Comparison of ENCODE assay signal across 18 cellular contexts in genomic region chr4:176898791-176899190, GRCh38.
DNase-seq lines count a peak whose midpoint lies in the region; ATAC-seq and TF ChIP-seq lines count a peak whose summit lies in the region.
"Had no signal": no experiment of that assay in that cellular context is flagged by ENCODE, and none has a peak within 500 bp of the region (broad histone marks: within the 10 kb centered on the region; RNA-seq: fewer than 3 reads in every experiment).

No MANE protein-coding gene starts in this region.

- H3K27ac ChIP-seq in mammary epithelial cell (ENCODE audit: insufficient read depth, low read depth, low read length) (no peak overlapping the region), RWPE2 (ENCODE audit: poor library complexity, severe bottlenecking) (peak overlapping the region; percentile 99), epithelial cell of prostate (peak overlapping the region; percentile 19), vagina (no peak overlapping the region)
- H3K27ac ChIP-seq: 22Rv1, BLaER1, C4-2B had no signal

- ATAC-seq in RWPE2 (ENCODE audit: low read depth) (no peak), GM18511 (IDR thresholded peaks at IDR 0.05; ENCODE audit: unreplicated experiment) (no peak)
- ATAC-seq: CD8-positive, alpha-beta T cell; GM23338 had no signal

- WGBS in mammary epithelial cell (ENCODE audit: low coverage, missing lambda C conversion rate): 100% methylated on average over 2 of the region's 2 CpGs

- CTCF ChIA-PET in mammary epithelial cell (lab: Charles Lee; ENCODE audit: low non-redundant PET) (no interaction called here), MCF 10A (lab: Yijun Ruan, JAX) (interaction anchor here (0.6 kb wide), 1 partner anchor 249 kb away, joined by 5 read pairs; no protein-coding TSS in a partner anchor)

- no peak overlapping the region for H3K4me2 ChIP-seq in mammary epithelial cell (ENCODE audit: insufficient read depth, low read depth, low read length)
- H3K4me2 ChIP-seq: BLaER1, GM23338 had no signal

- H3K4me1 Mint-ChIP-seq in MCF 10A (ENCODE audit: insufficient read depth, unreplicated experiment) (peaks cover 5% of the 10 kb centered on the region), mesothelial cell of epicardium (peaks cover 3% of the 10 kb centered on the region)
- H3K4me1 Mint-ChIP-seq: B cell; CD4-positive, CD25-positive, alpha-beta regulatory T cell; GM23338; H9 had no signal

- no peaks in the 10 kb centered on the region for H3K27me3 ChIP-seq in mammary epithelial cell (ENCODE audit: insufficient read depth, low read length)
- no peaks in the 10 kb centered on the region for H3K27me3 ChIP-seq in RWPE2 (ENCODE audit: insufficient read depth, poor library complexity, severe bottlenecking)
- H3K27me3 ChIP-seq in vagina: no peaks in the 10 kb centered on the region
- H3K27me3 ChIP-seq: BLaER1 had no signal

- H3K4me3 Mint-ChIP-seq in MCF 10A (ENCODE audit: unreplicated experiment) (no peak overlapping the region), mesothelial cell of epicardium (no peak overlapping the region)
- H3K4me3 Mint-ChIP-seq: B cell; CD4-positive, CD25-positive, alpha-beta regulatory T cell; CD8-positive, alpha-beta T cell; GM23338; H9 had no signal

- BruUV-seq in mammary epithelial cell (replicated peaks; lab: Mats Ljungman, UMichigan) (no TSS peak), MCF 10A (replicated peaks; lab: Mats Ljungman, UMichigan) (no TSS peak)

- H3K9me3 Mint-ChIP-seq in MCF 10A (ENCODE audit: unreplicated experiment) (peaks cover 7% of the 10 kb centered on the region), mesothelial cell of epicardium (no peaks in the 10 kb centered on the region)
- H3K9me3 Mint-ChIP-seq: CD8-positive, alpha-beta T cell; GM23338; H9 had no signal

- intact Hi-C loops in mammary epithelial cell (cut with micrococcal nuclease): no loop called here
- intact Hi-C loops in MCF 10A (cut with micrococcal nuclease): no loop called here
- intact Hi-C loops in vagina (cut with DNase I): no loop called here

- in situ Hi-C loops in mammary epithelial cell (cut with MboI; ENCODE audit: low sequenced_read_pairs in 2 of 2): no loop called here

- DNase-seq in mammary epithelial cell: peak; percentile 12
- DNase-seq in MCF 10A (ENCODE audit: unreplicated experiment): no peak
- no peak for DNase-seq in RWPE2 (ENCODE audit: low spot score)
- no peak for DNase-seq in epithelial cell of prostate (ENCODE audit: low read depth, low spot score)
- no peak for DNase-seq in mesothelial cell of epicardium (ENCODE audit: low spot score in 2 of 2, unreplicated experiment in 2 of 2)
- DNase-seq in vagina (ENCODE audit: extremely low spot score in 2 of 2): no peak
- DNase-seq: Caco-2; CD4-positive, CD25-positive, alpha-beta regulatory T cell; CD8-positive, alpha-beta T cell; DMS153; DND-41; H9 had no signal

- H3K36me3 Mint-ChIP-seq in MCF 10A (ENCODE audit: insufficient read depth, unreplicated experiment) (no peaks in the 10 kb centered on the region), mesothelial cell of epicardium (no peaks in the 10 kb centered on the region)
- H3K36me3 Mint-ChIP-seq: CD4-positive, CD25-positive, alpha-beta regulatory T cell; CD8-positive, alpha-beta T cell had no signal

- POLR2A ChIA-PET in MCF 10A (lab: Yijun Ruan, JAX): no interaction called here

- H3K36me3 ChIP-seq in mammary epithelial cell (ENCODE audit: insufficient read depth, low read length) (no peaks in the 10 kb centered on the region), RWPE2 (ENCODE audit: low read depth) (no peaks in the 10 kb centered on the region; the same call in 1 of the 2 replicates), vagina (no peaks in the 10 kb centered on the region)
- H3K36me3 ChIP-seq: BLaER1 had no signal

- H3K4me3 ChIP-seq in mammary epithelial cell (replicated peaks in 1 of 3; ENCODE audit: insufficient read depth in 1 of 3, low read depth in 2 of 3, low read length in 3 of 3) (no peak overlapping the region), RWPE2 (ENCODE audit: severe bottlenecking) (no peak overlapping the region), vagina (no peak overlapping the region)
- H3K4me3 ChIP-seq: BLaER1, GM23338 had no signal

- no peaks in the 10 kb centered on the region for H3K79me2 ChIP-seq in mammary epithelial cell (ENCODE audit: insufficient read depth, low read length)

- H3K27ac Mint-ChIP-seq in MCF 10A (ENCODE audit: low read depth, unreplicated experiment) (no peak overlapping the region), mesothelial cell of epicardium (no peak overlapping the region)
- H3K27ac Mint-ChIP-seq: B cell; CD4-positive, CD25-positive, alpha-beta regulatory T cell; CD8-positive, alpha-beta T cell; GM23338; H9 had no signal

- no peaks in the 10 kb centered on the region for H3K9me3 ChIP-seq in mammary epithelial cell (replicated peaks; ENCODE audit: insufficient read depth, low read length)
- H3K9me3 ChIP-seq in RWPE2 (ENCODE audit: severe bottlenecking): no peaks in the 10 kb centered on the region
- no peaks in the 10 kb centered on the region for H3K9me3 ChIP-seq in vagina
- H3K9me3 ChIP-seq: BLaER1, Caco-2 had no signal

- H3K4me1 ChIP-seq in mammary epithelial cell (ENCODE audit: insufficient read depth, low read length) (peaks cover 16% of the 10 kb centered on the region), RWPE2 (ENCODE audit: insufficient read depth, poor library complexity, severe bottlenecking) (peaks cover 45% of the 10 kb centered on the region), vagina (no peaks in the 10 kb centered on the region)
- H3K4me1 ChIP-seq: Caco-2 had no signal

- no peak overlapping the region for H3K9ac ChIP-seq in mammary epithelial cell (ENCODE audit: insufficient read depth, low read length)
- H3K9ac ChIP-seq: BLaER1 had no signal

- TF ChIP-seq CTCF in mammary epithelial cell (conservative IDR thresholded peaks at IDR 0.05 in 1 of 2, IDR thresholded peaks at IDR 0.05 in 1 of 2; ENCODE audit: extremely low read depth in 1 of 2, insufficient read depth in 1 of 2, low read depth in 1 of 2, low read length in 2 of 2): no peak
- no peak for TF ChIP-seq CTCF in MCF 10A (IDR thresholded peaks at IDR 0.05; ENCODE audit: unreplicated experiment)
- no peak for TF ChIP-seq CTCF in RWPE2 (IDR thresholded peaks at IDR 0.05; ENCODE audit: poor library complexity, severe bottlenecking)
- no peak for TF ChIP-seq CTCF in mesothelial cell of epicardium (IDR thresholded peaks at IDR 0.05; ENCODE audit: unreplicated experiment)
- TF ChIP-seq CTCF in vagina (IDR thresholded peaks at IDR 0.05): no peak

- no peak overlapping the region for H2AFZ ChIP-seq in mammary epithelial cell (ENCODE audit: low read depth, low read length)
- H2AFZ ChIP-seq: GM23338 had no signal

- no peaks in the 10 kb centered on the region for H4K20me1 ChIP-seq in mammary epithelial cell (ENCODE audit: insufficient read depth, low read length)
- H4K20me1 ChIP-seq: BLaER1 had no signal

- dilution Hi-C loops in mammary epithelial cell (cut with HindIII; ENCODE audit: low sequenced_read_pairs): no loop called here

- no peak for TF ChIP-seq POLR2A in vagina (IDR thresholded peaks at IDR 0.05)

- H3K27me3 Mint-ChIP-seq in MCF 10A (ENCODE audit: insufficient read depth, unreplicated experiment) (no peaks in the 10 kb centered on the region), mesothelial cell of epicardium (ENCODE audit: low read depth) (no peaks in the 10 kb centered on the region)
- H3K27me3 Mint-ChIP-seq: B cell; CD4-positive, CD25-positive, alpha-beta regulatory T cell had no signal

Comparison
In these comparisons a context has a peak if more than half of its experiments do, and no peak if none do; other contexts are left out.
1. H3K27ac ChIP-seq: peak in RWPE2 (single experiment) and epithelial cell of prostate (single experiment); none in mammary epithelial cell (single experiment) and vagina (single experiment).